In genomic region chr11:115552773-115553438, GRCh38 we compare ENCODE assay signal across 2 cellular contexts.
A peak's percentile ranks its signal among the peaks of the same experiment; 100 is the strongest.
TF ChIP-seq lines count a peak whose summit lies in the region.

No MANE protein-coding gene starts in this region.

TF ChIP-seq in HEK293, 187 proteins besides CTCF, POLR2A, EP300 and RAD21:
- TF ChIP-seq ZNF639 (tag by site-specific recombination; IDR thresholded peaks at IDR 0.05) (no peak), EGR2 (tag by site-specific recombination; IDR thresholded peaks at IDR 0.05; ENCODE audit: low read depth) (peak; percentile 59), ZFHX2 (tag by site-specific recombination; conservative IDR thresholded peaks at IDR 0.05) (0 out of 2 replicates have a peak, but pooled peaks have one; percentile 25), ZNF768 (tag by site-specific recombination; IDR thresholded peaks at IDR 0.05) (no peak)

TF ChIP-seq in HepG2, 621 proteins besides CTCF, POLR2A, EP300 and RAD21 (continues in another document):
- TF ChIP-seq NR2F6 (IDR thresholded peaks at IDR 0.05), result no peak
- peak; percentile 40; the same call in 1 of the 2 replicates for TF ChIP-seq NR2F6 (CRISPR knock-in tag; IDR thresholded peaks at IDR 0.05)
- TF ChIP-seq ZBTB42 (CRISPR knock-in tag; IDR thresholded peaks at IDR 0.05), result no peak
- no peak for TF ChIP-seq ZNF460 (CRISPR knock-in tag; IDR thresholded peaks at IDR 0.05; ENCODE audit: borderline replicate concordance)
- TF ChIP-seq TGIF2 (CRISPR knock-in tag; IDR thresholded peaks at IDR 0.05), result no peak
- TF ChIP-seq SP4 (CRISPR knock-in tag; IDR thresholded peaks at IDR 0.05), result no peak
- no peak for TF ChIP-seq REPIN1 (CRISPR knock-in tag; IDR thresholded peaks at IDR 0.05; ENCODE audit: borderline replicate concordance, low read depth)
- TF ChIP-seq, protein P1, sequence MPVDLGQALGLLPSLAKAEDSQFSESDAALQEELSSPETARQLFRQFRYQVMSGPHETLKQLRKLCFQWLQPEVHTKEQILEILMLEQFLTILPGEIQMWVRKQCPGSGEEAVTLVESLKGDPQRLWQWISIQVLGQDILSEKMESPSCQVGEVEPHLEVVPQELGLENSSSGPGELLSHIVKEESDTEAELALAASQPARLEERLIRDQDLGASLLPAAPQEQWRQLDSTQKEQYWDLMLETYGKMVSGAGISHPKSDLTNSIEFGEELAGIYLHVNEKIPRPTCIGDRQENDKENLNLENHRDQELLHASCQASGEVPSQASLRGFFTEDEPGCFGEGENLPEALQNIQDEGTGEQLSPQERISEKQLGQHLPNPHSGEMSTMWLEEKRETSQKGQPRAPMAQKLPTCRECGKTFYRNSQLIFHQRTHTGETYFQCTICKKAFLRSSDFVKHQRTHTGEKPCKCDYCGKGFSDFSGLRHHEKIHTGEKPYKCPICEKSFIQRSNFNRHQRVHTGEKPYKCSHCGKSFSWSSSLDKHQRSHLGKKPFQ (CRISPR knock-in tag; IDR thresholded peaks at IDR 0.05; ENCODE audit: insufficient replicate concordance), result no peak
- peak; percentile 37; the same call in 1 of the 2 replicates for TF ChIP-seq POGZ (CRISPR knock-in tag; IDR thresholded peaks at IDR 0.05)
- no peak for TF ChIP-seq NR3C1 (CRISPR knock-in tag; IDR thresholded peaks at IDR 0.05)
- TF ChIP-seq ZNF629 (CRISPR knock-in tag; conservative IDR thresholded peaks at IDR 0.05), result peak; percentile 89
- no peak for TF ChIP-seq RARG (CRISPR knock-in tag; IDR thresholded peaks at IDR 0.05; ENCODE audit: low read depth)
- TF ChIP-seq RFX3 (CRISPR knock-in tag; IDR thresholded peaks at IDR 0.05), result no peak
- no peak for TF ChIP-seq KDM1A (CRISPR knock-in tag; IDR thresholded peaks at IDR 0.05)
- TF ChIP-seq ZIK1 (CRISPR knock-in tag; IDR thresholded peaks at IDR 0.05; ENCODE audit: borderline replicate concordance, low read depth), result no peak
- no peak for TF ChIP-seq ZNF256 (CRISPR knock-in tag; conservative IDR thresholded peaks at IDR 0.05)
- TF ChIP-seq SP2 (CRISPR knock-in tag; IDR thresholded peaks at IDR 0.05), result no peak
- peak; percentile 64; the same call in 1 of the 2 replicates for TF ChIP-seq ZMYM3 (CRISPR knock-in tag; IDR thresholded peaks at IDR 0.05)
- TF ChIP-seq MED8 (CRISPR knock-in tag; IDR thresholded peaks at IDR 0.05; ENCODE audit: insufficient replicate concordance), result no peak
- TF ChIP-seq NR2F1 (CRISPR knock-in tag; IDR thresholded peaks at IDR 0.05), result peak; percentile 63 to 73
- no peak for TF ChIP-seq IRF2 (CRISPR knock-in tag; IDR thresholded peaks at IDR 0.05)
- TF ChIP-seq, protein P2, sequence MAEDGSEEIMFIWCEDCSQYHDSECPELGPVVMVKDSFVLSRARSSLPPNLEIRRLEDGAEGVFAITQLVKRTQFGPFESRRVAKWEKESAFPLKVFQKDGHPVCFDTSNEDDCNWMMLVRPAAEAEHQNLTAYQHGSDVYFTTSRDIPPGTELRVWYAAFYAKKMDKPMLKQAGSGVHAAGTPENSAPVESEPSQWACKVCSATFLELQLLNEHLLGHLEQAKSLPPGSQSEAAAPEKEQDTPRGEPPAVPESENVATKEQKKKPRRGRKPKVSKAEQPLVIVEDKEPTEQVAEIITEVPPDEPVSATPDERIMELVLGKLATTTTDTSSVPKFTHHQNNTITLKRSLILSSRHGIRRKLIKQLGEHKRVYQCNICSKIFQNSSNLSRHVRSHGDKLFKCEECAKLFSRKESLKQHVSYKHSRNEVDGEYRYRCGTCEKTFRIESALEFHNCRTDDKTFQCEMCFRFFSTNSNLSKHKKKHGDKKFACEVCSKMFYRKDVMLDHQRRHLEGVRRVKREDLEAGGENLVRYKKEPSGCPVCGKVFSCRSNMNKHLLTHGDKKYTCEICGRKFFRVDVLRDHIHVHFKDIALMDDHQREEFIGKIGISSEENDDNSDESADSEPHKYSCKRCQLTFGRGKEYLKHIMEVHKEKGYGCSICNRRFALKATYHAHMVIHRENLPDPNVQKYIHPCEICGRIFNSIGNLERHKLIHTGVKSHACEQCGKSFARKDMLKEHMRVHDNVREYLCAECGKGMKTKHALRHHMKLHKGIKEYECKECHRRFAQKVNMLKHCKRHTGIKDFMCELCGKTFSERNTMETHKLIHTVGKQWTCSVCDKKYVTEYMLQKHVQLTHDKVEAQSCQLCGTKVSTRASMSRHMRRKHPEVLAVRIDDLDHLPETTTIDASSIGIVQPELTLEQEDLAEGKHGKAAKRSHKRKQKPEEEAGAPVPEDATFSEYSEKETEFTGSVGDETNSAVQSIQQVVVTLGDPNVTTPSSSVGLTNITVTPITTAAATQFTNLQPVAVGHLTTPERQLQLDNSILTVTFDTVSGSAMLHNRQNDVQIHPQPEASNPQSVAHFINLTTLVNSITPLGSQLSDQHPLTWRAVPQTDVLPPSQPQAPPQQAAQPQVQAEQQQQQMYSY (CRISPR knock-in tag; IDR thresholded peaks at IDR 0.05), result no peak
- 0 out of 2 replicates have a peak, but pooled peaks have one; percentile 1 for TF ChIP-seq SOX5 (CRISPR knock-in tag; IDR thresholded peaks at IDR 0.05; ENCODE audit: borderline replicate concordance)
- TF ChIP-seq ZSCAN5A (CRISPR knock-in tag; IDR thresholded peaks at IDR 0.05; ENCODE audit: borderline replicate concordance), result no peak
- TF ChIP-seq, protein P3, sequence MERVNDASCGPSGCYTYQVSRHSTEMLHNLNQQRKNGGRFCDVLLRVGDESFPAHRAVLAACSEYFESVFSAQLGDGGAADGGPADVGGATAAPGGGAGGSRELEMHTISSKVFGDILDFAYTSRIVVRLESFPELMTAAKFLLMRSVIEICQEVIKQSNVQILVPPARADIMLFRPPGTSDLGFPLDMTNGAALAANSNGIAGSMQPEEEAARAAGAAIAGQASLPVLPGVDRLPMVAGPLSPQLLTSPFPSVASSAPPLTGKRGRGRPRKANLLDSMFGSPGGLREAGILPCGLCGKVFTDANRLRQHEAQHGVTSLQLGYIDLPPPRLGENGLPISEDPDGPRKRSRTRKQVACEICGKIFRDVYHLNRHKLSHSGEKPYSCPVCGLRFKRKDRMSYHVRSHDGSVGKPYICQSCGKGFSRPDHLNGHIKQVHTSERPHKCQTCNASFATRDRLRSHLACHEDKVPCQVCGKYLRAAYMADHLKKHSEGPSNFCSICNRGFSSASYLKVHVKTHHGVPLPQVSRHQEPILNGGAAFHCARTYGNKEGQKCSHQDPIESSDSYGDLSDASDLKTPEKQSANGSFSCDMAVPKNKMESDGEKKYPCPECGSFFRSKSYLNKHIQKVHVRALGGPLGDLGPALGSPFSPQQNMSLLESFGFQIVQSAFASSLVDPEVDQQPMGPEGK (CRISPR knock-in tag; IDR thresholded peaks at IDR 0.05), result 0 out of 2 replicates have a peak, but pooled peaks have one; percentile 45
- no peak for TF ChIP-seq NFYB (CRISPR knock-in tag; IDR thresholded peaks at IDR 0.05)
- TF ChIP-seq CENPT (CRISPR knock-in tag; IDR thresholded peaks at IDR 0.05; ENCODE audit: low read depth), result no peak
- no peak for TF ChIP-seq ATF4 (CRISPR knock-in tag; IDR thresholded peaks at IDR 0.05)
- TF ChIP-seq, protein P4, sequence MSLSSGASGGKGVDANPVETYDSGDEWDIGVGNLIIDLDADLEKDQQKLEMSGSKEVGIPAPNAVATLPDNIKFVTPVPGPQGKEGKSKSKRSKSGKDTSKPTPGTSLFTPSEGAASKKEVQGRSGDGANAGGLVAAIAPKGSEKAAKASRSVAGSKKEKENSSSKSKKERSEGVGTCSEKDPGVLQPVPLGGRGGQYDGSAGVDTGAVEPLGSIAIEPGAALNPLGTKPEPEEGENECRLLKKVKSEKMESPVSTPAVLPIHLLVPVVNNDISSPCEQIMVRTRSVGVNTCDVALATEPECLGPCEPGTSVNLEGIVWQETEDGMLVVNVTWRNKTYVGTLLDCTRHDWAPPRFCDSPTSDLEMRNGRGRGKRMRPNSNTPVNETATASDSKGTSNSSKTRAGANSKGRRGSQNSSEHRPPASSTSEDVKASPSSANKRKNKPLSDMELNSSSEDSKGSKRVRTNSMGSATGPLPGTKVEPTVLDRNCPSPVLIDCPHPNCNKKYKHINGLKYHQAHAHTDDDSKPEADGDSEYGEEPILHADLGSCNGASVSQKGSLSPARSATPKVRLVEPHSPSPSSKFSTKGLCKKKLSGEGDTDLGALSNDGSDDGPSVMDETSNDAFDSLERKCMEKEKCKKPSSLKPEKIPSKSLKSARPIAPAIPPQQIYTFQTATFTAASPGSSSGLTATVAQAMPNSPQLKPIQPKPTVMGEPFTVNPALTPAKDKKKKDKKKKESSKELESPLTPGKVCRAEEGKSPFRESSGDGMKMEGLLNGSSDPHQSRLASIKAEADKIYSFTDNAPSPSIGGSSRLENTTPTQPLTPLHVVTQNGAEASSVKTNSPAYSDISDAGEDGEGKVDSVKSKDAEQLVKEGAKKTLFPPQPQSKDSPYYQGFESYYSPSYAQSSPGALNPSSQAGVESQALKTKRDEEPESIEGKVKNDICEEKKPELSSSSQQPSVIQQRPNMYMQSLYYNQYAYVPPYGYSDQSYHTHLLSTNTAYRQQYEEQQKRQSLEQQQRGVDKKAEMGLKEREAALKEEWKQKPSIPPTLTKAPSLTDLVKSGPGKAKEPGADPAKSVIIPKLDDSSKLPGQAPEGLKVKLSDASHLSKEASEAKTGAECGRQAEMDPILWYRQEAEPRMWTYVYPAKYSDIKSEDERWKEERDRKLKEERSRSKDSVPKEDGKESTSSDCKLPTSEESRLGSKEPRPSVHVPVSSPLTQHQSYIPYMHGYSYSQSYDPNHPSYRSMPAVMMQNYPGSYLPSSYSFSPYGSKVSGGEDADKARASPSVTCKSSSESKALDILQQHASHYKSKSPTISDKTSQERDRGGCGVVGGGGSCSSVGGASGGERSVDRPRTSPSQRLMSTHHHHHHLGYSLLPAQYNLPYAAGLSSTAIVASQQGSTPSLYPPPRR (CRISPR knock-in tag; IDR thresholded peaks at IDR 0.05; ENCODE audit: borderline replicate concordance), result no peak
- TF ChIP-seq ZBTB3 (CRISPR knock-in tag; IDR thresholded peaks at IDR 0.05; ENCODE audit: borderline replicate concordance, low read depth), result no peak
- TF ChIP-seq JUN (CRISPR knock-in tag; IDR thresholded peaks at IDR 0.05), result 0 out of 2 replicates have a peak, but pooled peaks have one; percentile 31
- no peak for TF ChIP-seq ADNP (CRISPR knock-in tag; IDR thresholded peaks at IDR 0.05)
- TF ChIP-seq KMT2B (CRISPR knock-in tag; IDR thresholded peaks at IDR 0.05), result no peak
- no peak for TF ChIP-seq ZNF318 (CRISPR knock-in tag; IDR thresholded peaks at IDR 0.05)
- no peak for TF ChIP-seq HCFC1 (IDR thresholded peaks at IDR 0.05; ENCODE audit: low read depth, low read length)
- TF ChIP-seq SMARCE1 (IDR thresholded peaks at IDR 0.05; ENCODE audit: borderline replicate concordance), result no peak
